ENCODE assay signal across 11 cellular contexts in genomic region chr1:19478241-19478780, GRCh38. TPM values are rescaled to one million over a fixed set of nuclear protein-coding genes. Genes with fewer than 3 reads are reported as not detected.
DNase-seq lines count a peak whose midpoint lies in the region; ATAC-seq, FAIRE-seq and TF ChIP-seq lines count a peak whose summit lies in the region.
"Had no signal": no experiment of that assay in that cellular context is flagged by ENCODE, and none has a peak within 500 bp of the region (broad histone marks: within the 10 kb centered on the region; RNA-seq: fewer than 3 reads in every experiment).

No MANE protein-coding gene starts in this region.

- no peak for DNase-seq in A673 (ENCODE audit: low spot score)
- no peak for DNase-seq in CD8-positive, alpha-beta T cell
- no peak for DNase-seq in activated CD8-positive, alpha-beta T cell treated with anti-CD3 and anti-CD28 coated beads for 36 hours
- DNase-seq in NCI-H2171 (lab: John Stamatoyannopoulos, UW), result no peak
- no peak for DNase-seq in NK-92 (lab: John Stamatoyannopoulos, UW; ENCODE audit: unreplicated experiment)
- DNase-seq in neuronal stem cell (ENCODE audit: low spot score), result no peak
- DNase-seq in D721Med (ENCODE audit: insufficient read length, low spot score), result no peak
- DNase-seq: PC-3 had no signal

- no peaks in the 10 kb centered on the region for H3K9me3 ChIP-seq in A673 (ENCODE audit: low read depth, low read length, poor library complexity, severe bottlenecking)
- no peaks in the 10 kb centered on the region for H3K9me3 ChIP-seq in CD8-positive, alpha-beta T cell (ENCODE audit: low read length)
- H3K9me3 ChIP-seq in mucosa of rectum (ENCODE audit: control insufficient read depth in 2 of 2, low read length in 2 of 2), result no peaks in the 10 kb centered on the region
- H3K9me3 ChIP-seq in neuronal stem cell (replicated peaks in 1 of 2; ENCODE audit: control insufficient read depth in 2 of 2, insufficient read depth in 1 of 2, low read depth in 1 of 2, low read length in 2 of 2), result no peaks in the 10 kb centered on the region

- H3K14ac ChIP-seq in neuronal stem cell (ENCODE audit: low read length), result no peak overlapping the region

- H2BK15ac ChIP-seq in neuronal stem cell (ENCODE audit: low read length), result no peak overlapping the region

- H4K8ac ChIP-seq in neuronal stem cell (ENCODE audit: low read depth, low read length), result no peak overlapping the region

- no peak overlapping the region for H3K4me2 ChIP-seq in neuronal stem cell (ENCODE audit: insufficient read depth, low read length, poor library complexity, severe bottlenecking)
- H3K4me2 ChIP-seq: hepatocyte had no signal

- POLR2A ChIA-PET in A673 (lab: Charles Lee; ENCODE audit: low non-redundant PET), result no interaction called here
- POLR2A ChIA-PET in CD8-positive, alpha-beta T cell (lab: Charles Lee), result interaction anchor here (1.4 to 13.3 kb wide), 3 partner anchors 8 to 23 kb away, joined by 4 to 193 read pairs (median 20); partner anchors contain the start of gene CAPZB
- POLR2A ChIA-PET in activated CD8-positive, alpha-beta T cell treated with anti-CD3 and anti-CD28 coated beads for 36 hours (lab: Charles Lee), result interaction anchor here (1.8 to 14.4 kb wide), 5 partner anchors 8 to 119 kb away, joined by 5 to 213 read pairs (median 10); partner anchors contain the start of gene CAPZB

- H3K27me3 ChIP-seq in A673 (replicated peaks; ENCODE audit: insufficient read depth, low read depth, low read length, poor library complexity) (no peaks in the 10 kb centered on the region), mucosa of rectum (ENCODE audit: control insufficient read depth in 2 of 2, insufficient read depth in 2 of 2, low read length in 2 of 2) (no peaks in the 10 kb centered on the region), neuronal stem cell (ENCODE audit: control insufficient read depth in 3 of 3, insufficient read depth in 3 of 3, low read depth in 1 of 3, low read length in 3 of 3) (no peaks in the 10 kb centered on the region)
- no peaks in the 10 kb centered on the region for H3K27me3 ChIP-seq in CD8-positive, alpha-beta T cell (ENCODE audit: insufficient read depth, low read length)
- H3K27me3 ChIP-seq: hepatocyte had no signal

- no peaks in the 10 kb centered on the region for H3K9me3 Mint-ChIP-seq in CD8-positive, alpha-beta T cell
- no peaks in the 10 kb centered on the region for H3K9me3 Mint-ChIP-seq in activated CD8-positive, alpha-beta T cell treated with anti-CD3 and anti-CD28 coated beads for 36 hours

- no peak overlapping the region for H3K18ac ChIP-seq in neuronal stem cell (ENCODE audit: low read length)

- no peak overlapping the region for H3K4ac ChIP-seq in neuronal stem cell (ENCODE audit: low read length)

- no peak overlapping the region for H4K91ac ChIP-seq in neuronal stem cell (ENCODE audit: low read depth, low read length, poor library complexity)

- peaks cover 100% of the 10 kb centered on the region for H3K4me1 Mint-ChIP-seq in CD8-positive, alpha-beta T cell (ENCODE audit: low read depth)
- peaks cover 95% of the 10 kb centered on the region for H3K4me1 Mint-ChIP-seq in activated CD8-positive, alpha-beta T cell treated with anti-CD3 and anti-CD28 coated beads for 36 hours (ENCODE audit: low read depth)

- H3K4me3 ChIP-seq in A673 (ENCODE audit: low read depth, low read length, poor library complexity, severe bottlenecking) (no peak overlapping the region), mucosa of rectum (ENCODE audit: low read length in 2 of 2) (no peak overlapping the region), neuronal stem cell (ENCODE audit: low read length in 2 of 2) (no peak overlapping the region)
- peak overlapping the region; percentile 54 for H3K4me3 ChIP-seq in CD8-positive, alpha-beta T cell (ENCODE audit: low read depth, low read length)
- H3K4me3 ChIP-seq: hepatocyte had no signal

- BruUV-seq in A673 (replicated peaks; lab: Mats Ljungman, UMichigan), result no TSS peak

- intact Hi-C loops in A673 (cut with micrococcal nuclease; ENCODE audit: unreplicated experiment), result no loop called here
- intact Hi-C loops in CD8-positive, alpha-beta T cell (cut with DNase I, micrococcal nuclease), result no loop called here
- intact Hi-C loops in activated CD8-positive, alpha-beta T cell treated with anti-CD3 and anti-CD28 coated beads for 36 hours (cut with micrococcal nuclease), result loop anchor here (5.0 to 10.0 kb wide), 2 partner anchors 36 to 84 kb away; no protein-coding TSS in a partner anchor

- H2BK5ac ChIP-seq in neuronal stem cell (ENCODE audit: low read length), result no peak overlapping the region

- no peak overlapping the region for H3K23ac ChIP-seq in neuronal stem cell (ENCODE audit: low read depth, low read length, poor library complexity)

- TF ChIP-seq CTCF in A673 (conservative IDR thresholded peaks at IDR 0.05; ENCODE audit: low read depth, low read length), result no peak
- TF ChIP-seq CTCF in CD8-positive, alpha-beta T cell (IDR thresholded peaks at IDR 0.05), result no peak
- TF ChIP-seq CTCF in activated CD8-positive, alpha-beta T cell treated with anti-CD3 and anti-CD28 coated beads for 36 hours (IDR thresholded peaks at IDR 0.05), result no peak
- no peak for TF ChIP-seq CTCF in D721Med (IDR thresholded peaks at IDR 0.05; ENCODE audit: insufficient read depth, missing control alignments)

- H3K27ac ChIP-seq in A673 (ENCODE audit: low read depth, low read length, poor library complexity, severe bottlenecking) (peak overlapping the region; percentile 8), mucosa of rectum (ENCODE audit: low read depth in 2 of 2, low read length in 2 of 2) (peak overlapping the region; percentile 52 to 77), neuronal stem cell (replicated peaks; ENCODE audit: low read length) (no peak overlapping the region)
- peak overlapping the region; percentile 74 for H3K27ac ChIP-seq in CD8-positive, alpha-beta T cell (ENCODE audit: low read depth, low read length)
- H3K27ac ChIP-seq: hepatocyte, VCaP had no signal

- no peak overlapping the region for H2BK120ac ChIP-seq in neuronal stem cell (ENCODE audit: low read depth, low read length)

- peaks cover 8% of the 10 kb centered on the region for H3K36me3 ChIP-seq in A673 (ENCODE audit: insufficient read depth, low read length, poor library complexity, severe bottlenecking)
- peaks cover 8% of the 10 kb centered on the region for H3K36me3 ChIP-seq in CD8-positive, alpha-beta T cell (ENCODE audit: insufficient read depth, low read length)
- H3K36me3 ChIP-seq in mucosa of rectum (ENCODE audit: control insufficient read depth in 2 of 2, insufficient read depth in 2 of 2, low read length in 2 of 2), result peaks cover 14 to 16% of the 10 kb centered on the region in 2 donors
- H3K36me3 ChIP-seq in neuronal stem cell (replicated peaks in 1 of 2; ENCODE audit: control insufficient read depth in 2 of 2, insufficient read depth in 2 of 2, low read length in 2 of 2), result peaks cover 5 to 70% of the 10 kb centered on the region in 2 donors

- no peak overlapping the region for H2AK5ac ChIP-seq in neuronal stem cell (ENCODE audit: low read depth, low read length)

- H3K9ac ChIP-seq in mucosa of rectum (ENCODE audit: low read depth in 1 of 2, low read length in 2 of 2) (peak overlapping the region in 1 of 2 donors; percentile 18), neuronal stem cell (ENCODE audit: low read depth, low read length, poor library complexity) (no peak overlapping the region)

- FAIRE-seq in D721Med (lab: Jason Lieb, UNC), result no peak

- H3K4me1 ChIP-seq in A673 (ENCODE audit: insufficient read depth, low read length, poor library complexity, severe bottlenecking) (peaks cover 2% of the 10 kb centered on the region), mucosa of rectum (ENCODE audit: control insufficient read depth in 2 of 2, insufficient read depth in 2 of 2, low read length in 2 of 2) (peaks cover 59 to 61% of the 10 kb centered on the region in 2 donors), neuronal stem cell (ENCODE audit: control insufficient read depth in 2 of 2, insufficient read depth in 1 of 2, low read depth in 1 of 2, low read length in 2 of 2) (peaks cover 8 to 29% of the 10 kb centered on the region in 2 donors)
- H3K4me1 ChIP-seq in CD8-positive, alpha-beta T cell (ENCODE audit: insufficient read depth, low read length), result peaks cover 99% of the 10 kb centered on the region

- CTCF ChIA-PET in A673 (lab: Charles Lee), result no interaction called here
- CTCF ChIA-PET in CD8-positive, alpha-beta T cell (lab: Charles Lee), result interaction anchor here (1.0 to 2.1 kb wide), 5 partner anchors 8 to 173 kb away, joined by 3 to 18 read pairs (median 3); partner anchors contain the start of gene CAPZB
- CTCF ChIA-PET in activated CD8-positive, alpha-beta T cell treated with anti-CD3 and anti-CD28 coated beads for 36 hours (lab: Charles Lee), result interaction anchor here (0.9 to 2.2 kb wide), 4 partner anchors 9 to 184 kb away, joined by 3 to 13 read pairs (median 8); no protein-coding TSS in a partner anchor

- peak overlapping the region; percentile 77 for H3K4me3 Mint-ChIP-seq in CD8-positive, alpha-beta T cell
- H3K4me3 Mint-ChIP-seq in activated CD8-positive, alpha-beta T cell treated with anti-CD3 and anti-CD28 coated beads for 36 hours, result peak overlapping the region; percentile 70

- peaks cover 66% of the 10 kb centered on the region for H3K36me3 Mint-ChIP-seq in CD8-positive, alpha-beta T cell
- peaks cover 42% of the 10 kb centered on the region for H3K36me3 Mint-ChIP-seq in activated CD8-positive, alpha-beta T cell treated with anti-CD3 and anti-CD28 coated beads for 36 hours (ENCODE audit: low read depth)

- H3K79me1 ChIP-seq in neuronal stem cell (ENCODE audit: low read depth, low read length), result peaks cover 16% of the 10 kb centered on the region

- H2AFZ ChIP-seq in neuronal stem cell (ENCODE audit: low read length), result no peak overlapping the region
- H2AFZ ChIP-seq: hepatocyte had no signal

- H2BK12ac ChIP-seq in neuronal stem cell (ENCODE audit: low read length), result no peak overlapping the region

- no peaks in the 10 kb centered on the region for H3K27me3 Mint-ChIP-seq in CD8-positive, alpha-beta T cell (ENCODE audit: low read depth)
- H3K27me3 Mint-ChIP-seq in activated CD8-positive, alpha-beta T cell treated with anti-CD3 and anti-CD28 coated beads for 36 hours, result no peaks in the 10 kb centered on the region

- no peak for ATAC-seq in CD8-positive, alpha-beta T cell
- no peak for ATAC-seq in activated CD8-positive, alpha-beta T cell treated with anti-CD3 and anti-CD28 coated beads for 36 hours
- ATAC-seq: PC-3 had no signal

- WGBS in neuronal stem cell (ENCODE audit: extremely low coverage in 2 of 2, insufficient read length in 2 of 2, insufficient replicate concordance in 1 of 2), 2 donors, result no CpG with 5 or more reads among the region's 11 CpGs

- H3K27ac Mint-ChIP-seq in CD8-positive, alpha-beta T cell, result peak overlapping the region; percentile 94
- H3K27ac Mint-ChIP-seq in activated CD8-positive, alpha-beta T cell treated with anti-CD3 and anti-CD28 coated beads for 36 hours, result peak overlapping the region; percentile 96

RNA-seq across cellular contexts. Expression of gene CAPZB, which starts 7.0 kb away (rescaled TPM):
- total RNA-seq in A673 (2021), result 206 and 214 TPM in 2 replicates
- total RNA-seq in CD8-positive, alpha-beta T cell, result 100 to 1,000 TPM; 145 to 151 TPM
- 100 to 1,000 TPM; 335 to 340 TPM for total RNA-seq in activated CD8-positive, alpha-beta T cell treated with anti-CD3 and anti-CD28 coated beads for 36 hours
- 295 TPM for polyA plus RNA-seq in neuronal stem cell (2013, experiment 1 of 2)
- 299 TPM for polyA plus RNA-seq in neuronal stem cell (2013, experiment 2 of 2)
